In genomic region chr7:87464830-87465533, GRCh38 we compare ENCODE assay signal across 1 cellular context.
TF ChIP-seq lines count a peak whose summit lies in the region.
"Not testable (repeated sequence)": the region's sequence is repeated elsewhere in the genome, so short reads cannot be mapped to it uniquely, and the experiment has no call there.

No MANE protein-coding gene starts in this region.

TF ChIP-seq in HepG2, 621 proteins besides CTCF, POLR2A, EP300 and RAD21 (continued from another document and continues in another):
- TF ChIP-seq HMGXB4 (CRISPR knock-in tag; IDR thresholded peaks at IDR 0.05; ENCODE audit: borderline replicate concordance in 1 of 2, low read depth in 1 of 2) (peak; percentile 35 to 60; a peak in 1 of 4 replicates), SALL2 (CRISPR knock-in tag; IDR thresholded peaks at IDR 0.05) (peak; percentile 81), RCOR2 (CRISPR knock-in tag; IDR thresholded peaks at IDR 0.05) (peak; percentile 73), ZNF275 (CRISPR knock-in tag; IDR thresholded peaks at IDR 0.05; ENCODE audit: borderline replicate concordance) (peak; percentile 63; the same call in 1 of the 2 replicates), GABPB1 (CRISPR knock-in tag; IDR thresholded peaks at IDR 0.05) (peak; percentile 40; the same call in 1 of the 2 replicates), KAT8 (CRISPR knock-in tag; IDR thresholded peaks at IDR 0.05) (peak; percentile 57), GABPA (CRISPR knock-in tag; IDR thresholded peaks at IDR 0.05; ENCODE audit: low read depth) (peak; percentile 53; the same call in 1 of the 2 replicates), PHF21A (CRISPR knock-in tag; IDR thresholded peaks at IDR 0.05) (peak; percentile 87), ZMYM3 (CRISPR knock-in tag; IDR thresholded peaks at IDR 0.05) (peak; percentile 80), ZNF547 (CRISPR knock-in tag; IDR thresholded peaks at IDR 0.05) (peak; percentile 52; the same call in 1 of the 2 replicates), SMAD3 (CRISPR knock-in tag; IDR thresholded peaks at IDR 0.05) (peak; percentile 69), ZBTB33 (CRISPR knock-in tag; IDR thresholded peaks at IDR 0.05) (0 out of 2 replicates have a peak, but pooled peaks have one; percentile 6), STAG1 (CRISPR knock-in tag; IDR thresholded peaks at IDR 0.05) (peak; percentile 13; the same call in 1 of the 2 replicates), BCL3 (CRISPR knock-in tag; IDR thresholded peaks at IDR 0.05) (peak; percentile 53; the same call in 1 of the 2 replicates), POGZ (CRISPR knock-in tag; IDR thresholded peaks at IDR 0.05) (peak; percentile 93), ZNF451 (CRISPR knock-in tag; IDR thresholded peaks at IDR 0.05) (peak; percentile 86; the same call in 1 of the 2 replicates), SP5 (CRISPR knock-in tag; IDR thresholded peaks at IDR 0.05; ENCODE audit: borderline replicate concordance, low read depth) (peak; percentile 99), ZMAT3 (CRISPR knock-in tag; conservative IDR thresholded peaks at IDR 0.05) (0 out of 2 replicates have a peak, but pooled peaks have one; percentile 43), ZNF574 (CRISPR knock-in tag; IDR thresholded peaks at IDR 0.05) (peak; percentile 49; the same call in 1 of the 2 replicates), TOPORS (CRISPR knock-in tag; IDR thresholded peaks at IDR 0.05) (peak; percentile 63; the same call in 1 of the 2 replicates), ZBTB4 (CRISPR knock-in tag; IDR thresholded peaks at IDR 0.05; ENCODE audit: borderline replicate concordance) (peak; percentile 91; the same call in 1 of the 2 replicates), ZNF292 (CRISPR knock-in tag; IDR thresholded peaks at IDR 0.05; ENCODE audit: borderline replicate concordance, low read depth) (peak; percentile 96), ATF5 (CRISPR knock-in tag; IDR thresholded peaks at IDR 0.05; ENCODE audit: low read depth) (peak; percentile 86; the same call in 1 of the 2 replicates), PHF8 (CRISPR knock-in tag; IDR thresholded peaks at IDR 0.05) (peak; percentile 57; the same call in 1 of the 2 replicates), ZNF687 (CRISPR knock-in tag; IDR thresholded peaks at IDR 0.05) (peak; percentile 91), UBTF (CRISPR knock-in tag; IDR thresholded peaks at IDR 0.05) (peak; percentile 74), CBX5 (CRISPR knock-in tag; IDR thresholded peaks at IDR 0.05; ENCODE audit: borderline replicate concordance) (0 out of 2 replicates have a peak, but pooled peaks have one; percentile 58), MTERF4 (CRISPR knock-in tag; IDR thresholded peaks at IDR 0.05) (0 out of 2 replicates have a peak, but pooled peaks have one; percentile 76)
- not testable (repeated sequence) for TF ChIP-seq GABPA (IDR thresholded peaks at IDR 0.05; ENCODE audit: low read depth, low read length)
